In the genomic region with DNA sequence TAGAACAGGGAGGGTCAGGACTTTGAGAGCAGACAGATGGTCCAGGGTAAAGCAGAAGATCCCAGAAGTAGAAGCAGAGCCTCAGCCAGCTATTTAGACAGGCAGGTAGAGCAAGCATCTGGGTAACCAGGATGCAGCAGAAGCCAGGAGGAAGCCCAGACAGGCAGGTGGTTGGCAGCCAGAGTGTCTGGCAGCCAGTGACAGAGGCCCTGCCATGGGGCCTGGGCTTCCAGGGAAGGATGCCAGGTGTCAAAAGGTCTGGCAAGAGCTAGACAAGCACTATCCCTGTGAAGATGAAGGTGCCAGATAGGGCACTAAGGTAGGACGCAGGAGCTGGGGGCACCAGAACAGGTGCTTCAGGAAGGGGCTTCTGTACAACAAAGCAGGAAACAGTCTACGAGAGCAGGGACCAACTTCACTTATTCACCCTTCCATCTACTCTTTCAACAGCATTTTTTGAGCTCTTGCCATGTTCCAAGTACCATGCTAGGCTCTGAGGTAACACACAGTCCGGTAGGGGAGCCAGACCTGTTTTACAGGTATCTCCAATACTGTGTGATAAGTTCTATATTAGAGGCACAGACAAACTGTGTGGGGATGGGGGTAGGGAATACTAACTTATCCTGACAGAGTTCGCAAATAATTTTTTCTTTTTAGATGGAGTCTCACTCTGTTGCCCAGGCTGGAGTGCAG, we compare ENCODE assay signal across 17 cellular contexts. TPM values are rescaled to one million over a fixed set of nuclear protein-coding genes. Genes with fewer than 3 reads are reported as not detected.
DNase-seq lines count a peak whose midpoint lies in the region; ATAC-seq lines count a peak whose summit lies in the region.
"Had no signal": no experiment of that assay in that cellular context is flagged by ENCODE, and none has a peak within 500 bp of the region (broad histone marks: within the 10 kb centered on the region; RNA-seq: fewer than 3 reads in every experiment).

No MANE protein-coding gene starts in this region.

- DNase-seq in COLO668 (lab: John Stamatoyannopoulos, UW; ENCODE audit: unreplicated experiment) (peak; percentile 3), DMS53 treated with DMSO at 0.1 percent for 48 hours (lab: John Stamatoyannopoulos, UW; ENCODE audit: unreplicated experiment) (peak; percentile 68), T-cell (no peak), mucosa of gallbladder (ENCODE audit: low spot score) (peak; percentile 21), NCI-H524 (lab: John Stamatoyannopoulos, UW) (no peak), NCI-H1436 treated with DMSO at 0.1 percent for 48 hours (lab: John Stamatoyannopoulos, UW) (no peak), H4 (ENCODE audit: low spot score) (no peak)
- DNase-seq: activated gamma-delta T cell treated with Interleukin-2 at 50 U/mL for 16 hours; brain microvascular endothelial cell; effector CD4-positive, alpha-beta T cell; KBM-7; left ventricle myocardium superior; NCI-H1694 treated with DMSO at 0.1 percent for 48 hours; nephron progenitor cell; NK-92 treated with Interleukin-12 subunit alpha and Interleukin-12 subunit beta, amount 100 ng/mL, for 24 hours; stimulated activated CD4-positive, alpha-beta T cell treated with anti-CD3 and anti-CD28 coated beads, Interleukin-1b, Interleukin-23, amount 100 ng/mL, for 48 hours; transverse colon had no signal

- H3K27me3 Mint-ChIP-seq in T-cell = peaks cover 0 to 4% of the 10 kb centered on the region in 2 donors

- no peak overlapping the region for H3K4me3 Mint-ChIP-seq in T-cell
- H3K4me3 Mint-ChIP-seq: nephron progenitor cell had no signal

- POLR2A ChIA-PET in T-cell (lab: Charles Lee) = no interaction called here

- H3K9me3 Mint-ChIP-seq in T-cell = no peaks in the 10 kb centered on the region

- ATAC-seq in T-cell (replicated peaks in 1 of 4) = no peak
- ATAC-seq: left ventricle myocardium superior had no signal

- H3K27ac Mint-ChIP-seq in T-cell = peak overlapping the region; percentile 5 to 58
- H3K27ac Mint-ChIP-seq: nephron progenitor cell had no signal

- peaks cover 6 to 26% (median 14%) of the 10 kb centered on the region in 3 donors for H3K4me1 Mint-ChIP-seq in T-cell

- peaks cover 4% of the 10 kb centered on the region for H3K36me3 Mint-ChIP-seq in T-cell

- CTCF ChIA-PET in T-cell (lab: Charles Lee) = no interaction called here

RNA-seq across cellular contexts. Expression of a gene that starts 38.1 kb away (rescaled TPM):
- total RNA-seq in T-cell (under 1 TPM in 2 of 5 donors, not detected in 3; 0.23 TPM), mucosa of gallbladder (228 TPM)
- not detected in 2 replicates for total RNA-seq in H4 (2014; rRNA removed; shearing (Covaris generic))
- total RNA-seq: left ventricle myocardium superior had no signal

RNA-seq across cellular contexts. Expression of a gene that starts 40.3 kb away (rescaled TPM):
- 1 to 10 TPM; 2.9 to 3.7 (median 3.2) TPM for total RNA-seq in T-cell
- 2.5 TPM for total RNA-seq in mucosa of gallbladder
- total RNA-seq in H4 (2014; rRNA removed; shearing (Covaris generic)) = 0.25 and 0.31 TPM in 2 replicates

Comparison
In these comparisons a context has a peak if more than half of its experiments do, and no peak if none do; other contexts are left out.
1. DNase-seq: peak in COLO668 (single experiment), DMS53 treated with DMSO at 0.1 percent for 48 hours (single experiment) and mucosa of gallbladder (single experiment); none in T-cell (0 of 34), NCI-H524 (0 of 2), NCI-H1436 treated with DMSO at 0.1 percent for 48 hours (single experiment) and H4 (single experiment).
2. RNA of a gene that starts 38.1 kb away (total RNA-seq): 228 TPM in mucosa of gallbladder (single experiment); 0.23 TPM in T-cell and not detected in H4; every median in the first group is over 100 times any median in the second.